ENCODE assay signal across 1 cellular context in genomic region chr17:79168486-79169055, GRCh38.
TF ChIP-seq lines count a peak whose summit lies in the region.

No MANE protein-coding gene starts in this region.

TF ChIP-seq in WTC11, 78 proteins besides CTCF, POLR2A, EP300 and RAD21 (continued from another document):
- TF ChIP-seq FOXJ3 (CRISPR knock-in tag; IDR thresholded peaks at IDR 0.05; ENCODE audit: borderline replicate concordance) = no peak
